Comparison of ENCODE assay signal across 2 cellular contexts in genomic region chr20:41018153-41018552, GRCh38.
TF ChIP-seq lines count a peak whose summit lies in the region.

No MANE protein-coding gene starts in this region.

TF ChIP-seq in HepG2, 621 proteins besides CTCF, POLR2A, EP300 and RAD21:
- TF ChIP-seq ZNF564 (CRISPR knock-in tag; IDR thresholded peaks at IDR 0.05) = no peak
- TF ChIP-seq CREB1 (IDR thresholded peaks at IDR 0.05) = no peak
- peak; percentile 23; the same call in 1 of the 2 replicates for TF ChIP-seq CREB1 (CRISPR knock-in tag; IDR thresholded peaks at IDR 0.05)
- peak; percentile 70 for TF ChIP-seq ATF7 (IDR thresholded peaks at IDR 0.05)
- TF ChIP-seq ATF7 (CRISPR knock-in tag; IDR thresholded peaks at IDR 0.05) = no peak

TF ChIP-seq in K562, 482 proteins besides CTCF, POLR2A, EP300 and RAD21:
- TF ChIP-seq ZBTB9 (CRISPR knock-in tag; IDR thresholded peaks at IDR 0.05) = no peak
- TF ChIP-seq CGGBP1 (CRISPR knock-in tag; IDR thresholded peaks at IDR 0.05) = no peak
- no peak for TF ChIP-seq CREBBP (IDR thresholded peaks at IDR 0.05; ENCODE audit: low read depth, low read length)
- no peak for TF ChIP-seq TCF7 (IDR thresholded peaks at IDR 0.05; ENCODE audit: borderline replicate concordance)
- TF ChIP-seq FOS (IDR thresholded peaks at IDR 0.05; ENCODE audit: extremely low read depth, insufficient read length) = no peak
- TF ChIP-seq ASH1L (IDR thresholded peaks at IDR 0.05; ENCODE audit: borderline replicate concordance, low read depth, partially characterized antibody) = no peak
- no peak for TF ChIP-seq TEAD2 (tag; IDR thresholded peaks at IDR 0.05)
- TF ChIP-seq ZNF239 (CRISPR knock-in tag; IDR thresholded peaks at IDR 0.05) = no peak
- TF ChIP-seq TCF7L2 (IDR thresholded peaks at IDR 0.05; ENCODE audit: low read depth, low read length) = no peak
- no peak for TF ChIP-seq TARDBP (IDR thresholded peaks at IDR 0.05)
- no peak for TF ChIP-seq MAZ (CRISPR knock-in tag; conservative IDR thresholded peaks at IDR 0.05 in 1 of 2, IDR thresholded peaks at IDR 0.05 in 1 of 2)
- no peak for TF ChIP-seq CBX5 (IDR thresholded peaks at IDR 0.05; ENCODE audit: borderline replicate concordance, low read depth)
- no peak for TF ChIP-seq ID3 (CRISPR knock-in tag; IDR thresholded peaks at IDR 0.05)
- no peak for TF ChIP-seq ID3 (tag; IDR thresholded peaks at IDR 0.05)
- no peak for TF ChIP-seq MBD2 (IDR thresholded peaks at IDR 0.05; ENCODE audit: borderline replicate concordance, low read depth)
- TF ChIP-seq ZNF41 (CRISPR knock-in tag; conservative IDR thresholded peaks at IDR 0.05) = no peak
